ENCODE assay signal across 8 cellular contexts in the genomic region with DNA sequence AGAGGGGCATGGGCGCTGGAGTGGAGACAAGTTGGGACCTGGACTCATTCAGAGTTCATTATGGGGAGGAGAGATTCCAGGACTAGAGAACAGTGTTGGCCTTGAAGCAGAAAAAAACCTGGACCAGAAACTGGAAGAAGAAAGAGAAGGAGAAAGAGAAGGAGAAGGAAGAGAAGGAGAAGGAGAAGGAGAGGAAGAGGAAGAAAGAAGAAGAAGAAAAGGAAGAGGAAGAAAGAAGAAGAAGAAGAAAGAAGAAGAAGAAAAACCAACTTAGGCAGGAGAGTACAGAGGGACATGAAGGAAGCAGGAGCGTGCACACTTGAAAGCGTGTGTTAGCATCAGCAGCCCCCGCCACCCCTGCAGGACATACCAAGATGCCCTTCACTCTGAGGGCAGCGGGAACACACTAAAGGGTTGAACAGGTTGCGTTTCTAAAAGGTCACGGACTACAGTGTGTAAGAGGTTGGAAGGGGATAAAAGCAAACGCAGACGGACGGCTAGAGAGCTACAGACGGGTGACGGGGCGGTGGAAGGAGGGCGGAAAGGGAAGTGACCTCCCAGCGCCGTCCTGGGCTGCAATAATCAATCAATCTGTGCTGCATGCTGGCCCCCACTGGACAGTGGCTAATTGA.
A peak's percentile ranks its signal among the peaks of the same experiment; 100 is the strongest.
DNase-seq lines count a peak whose midpoint lies in the region; ATAC-seq and TF ChIP-seq lines count a peak whose summit lies in the region.

No MANE protein-coding gene starts in this region.

- ATAC-seq in T-cell (replicated peaks in 1 of 4) (no peak), GM21619 (IDR thresholded peaks at IDR 0.05; ENCODE audit: unreplicated experiment) (no peak)

- H3K4me1 ChIP-seq in suprapubic skin: peaks cover 11% of the 10 kb centered on the region

- peaks cover 17% of the 10 kb centered on the region for H3K4me1 Mint-ChIP-seq in activated T-cell treated with anti-CD3 and anti-CD28 coated beads, Interleukin-2, amount 50 U/mL, for 24 hours (ENCODE audit: low read depth)
- H3K4me1 Mint-ChIP-seq in T-cell: peaks cover 9 to 18% (median 11%) of the 10 kb centered on the region in 3 donors

- peaks cover 43% of the 10 kb centered on the region for H3K27me3 Mint-ChIP-seq in activated T-cell treated with anti-CD3 and anti-CD28 coated beads, Interleukin-2, amount 50 U/mL, for 24 hours
- H3K27me3 Mint-ChIP-seq in T-cell: peaks cover 30% of the 10 kb centered on the region in 2 donors

- no peak for TF ChIP-seq POLR2A in suprapubic skin (IDR thresholded peaks at IDR 0.05)

- TF ChIP-seq CTCF in kidney epithelial cell (IDR thresholded peaks at IDR 0.05; ENCODE audit: insufficient read depth, low read length, poor library complexity, severe bottlenecking) (no peak), suprapubic skin (IDR thresholded peaks at IDR 0.05) (no peak)

- no peak for DNase-seq in activated T-cell treated with anti-CD3 and anti-CD28 coated beads, Interleukin-2, amount 50 U/mL, for 24 hours
- no peak for DNase-seq in activated T-cell treated with anti-CD3 and anti-CD28 coated beads, Interleukin-2, amount 50 U/mL, for 48 hours
- no peak for DNase-seq in T-cell
- DNase-seq in kidney epithelial cell (ENCODE audit: low read depth): no peak
- DNase-seq in suprapubic skin (ENCODE audit: low spot score in 2 of 2): no peak
- no peak for DNase-seq in germinal center (ENCODE audit: low spot score)
- no peak for DNase-seq in stimulated activated CD4-positive, alpha-beta T cell treated with anti-CD3 and anti-CD28 coated beads, Interleukin-2, amount 100 ng/mL, for 24 hours

- H3K36me3 Mint-ChIP-seq in activated T-cell treated with anti-CD3 and anti-CD28 coated beads, Interleukin-2, amount 50 U/mL, for 24 hours (ENCODE audit: low read depth): no peaks in the 10 kb centered on the region
- no peaks in the 10 kb centered on the region for H3K36me3 Mint-ChIP-seq in T-cell

- POLR2A ChIA-PET in T-cell (lab: Charles Lee): no interaction called here

- no peaks in the 10 kb centered on the region for H3K9me3 ChIP-seq in suprapubic skin

- H3K27me3 ChIP-seq in kidney epithelial cell (ENCODE audit: control insufficient read depth, insufficient read depth, low read length) (peaks cover 25% of the 10 kb centered on the region), suprapubic skin (peaks cover 36% of the 10 kb centered on the region)

- 22% methylated on average over 16 of the region's 16 CpGs for WGBS in suprapubic skin

- H3K27ac Mint-ChIP-seq in activated T-cell treated with anti-CD3 and anti-CD28 coated beads, Interleukin-2, amount 50 U/mL, for 24 hours: no peak overlapping the region
- no peak overlapping the region for H3K27ac Mint-ChIP-seq in T-cell

- H3K4me3 ChIP-seq in kidney epithelial cell (ENCODE audit: low read depth, low read length): peak overlapping the region; percentile 54
- H3K4me3 ChIP-seq in suprapubic skin: peak overlapping the region; percentile 42

- H3K36me3 ChIP-seq in kidney epithelial cell (ENCODE audit: control insufficient read depth, insufficient read depth, low read length) (no peaks in the 10 kb centered on the region), suprapubic skin (no peaks in the 10 kb centered on the region)

- CTCF ChIA-PET in T-cell (lab: Charles Lee): no interaction called here

- no peaks in the 10 kb centered on the region for H3K9me3 Mint-ChIP-seq in activated T-cell treated with anti-CD3 and anti-CD28 coated beads, Interleukin-2, amount 50 U/mL, for 24 hours
- H3K9me3 Mint-ChIP-seq in T-cell: no peaks in the 10 kb centered on the region

- TF ChIP-seq EP300 in suprapubic skin (IDR thresholded peaks at IDR 0.05): no peak

- H3K4me3 Mint-ChIP-seq in activated T-cell treated with anti-CD3 and anti-CD28 coated beads, Interleukin-2, amount 50 U/mL, for 24 hours: peak overlapping the region; percentile 9
- peak overlapping the region in 2 of 3 donors; percentile 6 to 36 for H3K4me3 Mint-ChIP-seq in T-cell

- no peak overlapping the region for H3K27ac ChIP-seq in suprapubic skin
